12 cellular contexts compared by ENCODE assay signal in the genomic region with DNA sequence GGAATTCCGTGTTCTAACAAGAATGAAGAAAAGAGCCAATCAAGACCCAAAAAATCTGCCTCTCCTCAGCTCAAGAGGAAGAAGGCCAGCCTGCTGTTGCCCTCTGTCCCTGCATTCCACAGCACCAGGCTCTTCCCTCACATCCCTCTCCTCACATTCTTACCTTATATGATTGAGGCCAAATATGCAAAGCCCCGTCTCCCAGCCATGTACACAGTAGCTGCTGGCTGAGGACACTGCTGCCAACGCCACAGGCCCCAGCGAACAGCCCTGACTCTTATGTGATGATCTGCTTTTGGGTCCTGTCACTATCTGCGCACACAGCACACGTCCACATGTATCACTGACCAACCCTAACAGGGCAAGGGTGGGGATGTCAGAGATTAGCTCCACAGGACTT.
A peak's percentile ranks its signal among the peaks of the same experiment; 100 is the strongest.
DNase-seq lines count a peak whose midpoint lies in the region; ATAC-seq lines count a peak whose summit lies in the region.
"Had no signal": no experiment of that assay in that cellular context is flagged by ENCODE, and none has a peak within 500 bp of the region (broad histone marks: within the 10 kb centered on the region; RNA-seq: fewer than 3 reads in every experiment).

No MANE protein-coding gene starts in this region.

- peaks cover 98% of the 10 kb centered on the region for H3K79me2 ChIP-seq in Karpas-422 (ENCODE audit: low read length)

- H3K4me1 ChIP-seq in BLaER1 (peaks cover 59% of the 10 kb centered on the region), Karpas-422 (ENCODE audit: low read length) (peaks cover 60% of the 10 kb centered on the region)
- H3K4me1 ChIP-seq: breast epithelium had no signal

- H2AFZ ChIP-seq in Karpas-422 (ENCODE audit: low read length) = no peak overlapping the region

- ATAC-seq in GM21723 (IDR thresholded peaks at IDR 0.05; ENCODE audit: unreplicated experiment) = peak; percentile 2
- ATAC-seq in HG03045 (IDR thresholded peaks at IDR 0.05; ENCODE audit: unreplicated experiment) = no peak

- H4K20me1 ChIP-seq in BLaER1 (peaks cover 95% of the 10 kb centered on the region), Karpas-422 (ENCODE audit: insufficient read depth, low read depth, low read length) (peaks cover 39% of the 10 kb centered on the region; the same call in 1 of the 2 replicates)

- DNase-seq in Karpas-422 (no peak), islet precursor cell (peak; percentile 87), iPS-NIHi11 (ENCODE audit: low spot score) (no peak), NCI-H2107 (lab: John Stamatoyannopoulos, UW) (no peak), T1000 (lab: John Stamatoyannopoulos, UW) (no peak)
- DNase-seq: BE2C; H7; stimulated activated CD4-positive, alpha-beta T cell treated with anti-CD3 and anti-CD28 coated beads, Interleukin-15, amount 100 ng/mL, for 24 hours had no signal

- H3K4me2 ChIP-seq in BLaER1 (peak overlapping the region; percentile 77), Karpas-422 (ENCODE audit: low read depth, low read length, poor library complexity, severe bottlenecking) (no peak overlapping the region)

- H3K4me3 ChIP-seq in BLaER1 = no peak overlapping the region
- H3K4me3 ChIP-seq in Karpas-422 (ENCODE audit: low read length) = no peak overlapping the region
- H3K4me3 ChIP-seq: breast epithelium had no signal

- H3K27ac ChIP-seq in BLaER1 (0 out of 2 replicates have a peak overlapping the region, but pooled peaks have one; percentile 49), Karpas-422 (ENCODE audit: low read length) (peak overlapping the region; percentile 70)
- H3K27ac ChIP-seq: breast epithelium had no signal

- H3K36me3 ChIP-seq in BLaER1 = peaks cover 12% of the 10 kb centered on the region; the same call in 1 of the 2 replicates
- H3K36me3 ChIP-seq in Karpas-422 (ENCODE audit: insufficient read depth, low read length) = peaks cover under 1% of the 10 kb centered on the region; the same call in 1 of the 2 replicates
- H3K36me3 ChIP-seq: BE2C, breast epithelium had no signal

- H3K9ac ChIP-seq in BLaER1 = peak overlapping the region; percentile 39; the same call in 1 of the 2 replicates
- peak overlapping the region; percentile 23; the same call in 1 of the 2 replicates for H3K9ac ChIP-seq in Karpas-422 (ENCODE audit: low read length)

- H3K27me3 ChIP-seq in BLaER1 (no peaks in the 10 kb centered on the region), Karpas-422 (ENCODE audit: low read length) (no peaks in the 10 kb centered on the region)
- H3K27me3 ChIP-seq: BE2C, breast epithelium had no signal

- H3K9me3 ChIP-seq in BLaER1 (no peaks in the 10 kb centered on the region), Karpas-422 (ENCODE audit: low read length) (no peaks in the 10 kb centered on the region)
- H3K9me3 ChIP-seq: BE2C, breast epithelium had no signal

- H3K9me2 ChIP-seq in Karpas-422 (replicated peaks; ENCODE audit: insufficient read depth, low read length) = no peaks in the 10 kb centered on the region
